In genomic region chr17:61389670-61390478, GRCh38 we compare ENCODE assay signal across 1 cellular context.
A peak's percentile ranks its signal among the peaks of the same experiment; 100 is the strongest.
TF ChIP-seq lines count a peak whose summit lies in the region.

No MANE protein-coding gene starts in this region.

TF ChIP-seq in HepG2, 621 proteins besides CTCF, POLR2A, EP300 and RAD21 (continued from another document and continues in another):
- TF ChIP-seq, protein P1, sequence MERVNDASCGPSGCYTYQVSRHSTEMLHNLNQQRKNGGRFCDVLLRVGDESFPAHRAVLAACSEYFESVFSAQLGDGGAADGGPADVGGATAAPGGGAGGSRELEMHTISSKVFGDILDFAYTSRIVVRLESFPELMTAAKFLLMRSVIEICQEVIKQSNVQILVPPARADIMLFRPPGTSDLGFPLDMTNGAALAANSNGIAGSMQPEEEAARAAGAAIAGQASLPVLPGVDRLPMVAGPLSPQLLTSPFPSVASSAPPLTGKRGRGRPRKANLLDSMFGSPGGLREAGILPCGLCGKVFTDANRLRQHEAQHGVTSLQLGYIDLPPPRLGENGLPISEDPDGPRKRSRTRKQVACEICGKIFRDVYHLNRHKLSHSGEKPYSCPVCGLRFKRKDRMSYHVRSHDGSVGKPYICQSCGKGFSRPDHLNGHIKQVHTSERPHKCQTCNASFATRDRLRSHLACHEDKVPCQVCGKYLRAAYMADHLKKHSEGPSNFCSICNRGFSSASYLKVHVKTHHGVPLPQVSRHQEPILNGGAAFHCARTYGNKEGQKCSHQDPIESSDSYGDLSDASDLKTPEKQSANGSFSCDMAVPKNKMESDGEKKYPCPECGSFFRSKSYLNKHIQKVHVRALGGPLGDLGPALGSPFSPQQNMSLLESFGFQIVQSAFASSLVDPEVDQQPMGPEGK (CRISPR knock-in tag; IDR thresholded peaks at IDR 0.05) = peak; percentile 73
- TF ChIP-seq, protein P2, sequence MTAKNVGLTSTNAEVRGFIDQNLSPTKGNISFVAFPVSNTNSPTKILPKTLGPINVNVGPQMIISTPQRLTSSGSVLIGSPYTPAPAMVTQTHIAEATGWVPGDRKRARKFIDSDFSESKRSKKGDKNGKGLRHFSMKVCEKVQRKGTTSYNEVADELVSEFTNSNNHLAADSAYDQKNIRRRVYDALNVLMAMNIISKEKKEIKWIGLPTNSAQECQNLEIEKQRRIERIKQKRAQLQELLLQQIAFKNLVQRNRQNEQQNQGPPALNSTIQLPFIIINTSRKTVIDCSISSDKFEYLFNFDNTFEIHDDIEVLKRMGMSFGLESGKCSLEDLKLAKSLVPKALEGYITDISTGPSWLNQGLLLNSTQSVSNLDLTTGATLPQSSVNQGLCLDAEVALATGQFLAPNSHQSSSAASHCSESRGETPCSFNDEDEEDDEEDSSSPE (CRISPR knock-in tag; IDR thresholded peaks at IDR 0.05) = 0 out of 2 replicates have a peak, but pooled peaks have one; percentile 36
- TF ChIP-seq HDAC1 (CRISPR knock-in tag; IDR thresholded peaks at IDR 0.05) (peak; percentile 24; the same call in 1 of the 2 replicates), ZNF256 (CRISPR knock-in tag; conservative IDR thresholded peaks at IDR 0.05) (peak; percentile 20; the same call in 1 of the 2 replicates), ZKSCAN5 (CRISPR knock-in tag; IDR thresholded peaks at IDR 0.05) (no peak), HNF4A (CRISPR knock-in tag; IDR thresholded peaks at IDR 0.05) (0 out of 2 replicates have a peak, but pooled peaks have one; percentile 17), FOXA3 (CRISPR knock-in tag; IDR thresholded peaks at IDR 0.05) (peak; percentile 37; the same call in 1 of the 2 replicates), NCOA1 (CRISPR knock-in tag; IDR thresholded peaks at IDR 0.05) (peak; percentile 74; the same call in 1 of the 2 replicates), RBFOX2 (IDR thresholded peaks at IDR 0.05; ENCODE audit: low read depth, low read length) (0 out of 2 replicates have a peak, but pooled peaks have one; percentile 20), FOXC1 (CRISPR knock-in tag; IDR thresholded peaks at IDR 0.05; ENCODE audit: borderline replicate concordance) (peak; percentile 51; the same call in 1 of the 2 replicates), SMC3 (IDR thresholded peaks at IDR 0.05; ENCODE audit: low read length) (peak; percentile 57; the same call in 1 of the 2 replicates), SALL1 (CRISPR knock-in tag; IDR thresholded peaks at IDR 0.05) (no peak), ZNF768 (CRISPR knock-in tag; IDR thresholded peaks at IDR 0.05) (peak; percentile 52; the same call in 1 of the 2 replicates), ZNF124 (CRISPR knock-in tag; IDR thresholded peaks at IDR 0.05) (0 out of 2 replicates have a peak, but pooled peaks have one; percentile 44), PAF1 (CRISPR knock-in tag; IDR thresholded peaks at IDR 0.05) (no peak), PHF5A (CRISPR knock-in tag; IDR thresholded peaks at IDR 0.05; ENCODE audit: low read depth, unreplicated experiment) (peak; percentile 60), ZNF329 (CRISPR knock-in tag; IDR thresholded peaks at IDR 0.05; ENCODE audit: low read depth) (peak; percentile 51; the same call in 1 of the 2 replicates), FOXO1 (CRISPR knock-in tag; IDR thresholded peaks at IDR 0.05) (peak; percentile 36; the same call in 1 of the 2 replicates), ARID5B (CRISPR knock-in tag; IDR thresholded peaks at IDR 0.05) (0 out of 2 replicates have a peak, but pooled peaks have one; percentile 36), PAWR (CRISPR knock-in tag; IDR thresholded peaks at IDR 0.05; ENCODE audit: borderline replicate concordance) (0 out of 2 replicates have a peak, but pooled peaks have one; percentile 49), GTF3A (CRISPR knock-in tag; conservative IDR thresholded peaks at IDR 0.05) (peak; percentile 77; the same call in 1 of the 2 replicates), RARA (CRISPR knock-in tag; IDR thresholded peaks at IDR 0.05) (no peak), ZNF607 (CRISPR knock-in tag; IDR thresholded peaks at IDR 0.05; ENCODE audit: borderline replicate concordance) (peak; percentile 27; the same call in 1 of the 2 replicates), ERF (CRISPR knock-in tag; IDR thresholded peaks at IDR 0.05) (0 out of 2 replicates have a peak, but pooled peaks have one; percentile 41), POLR2AphosphoS2 (IDR thresholded peaks at IDR 0.05; ENCODE audit: low read depth, low read length) (no peak), JUND (CRISPR knock-in tag; IDR thresholded peaks at IDR 0.05) (peak; percentile 14; the same call in 1 of the 2 replicates), AGO2 (optimal IDR thresholded peaks at IDR 0.05; ENCODE audit: low read depth, low read length) (peak; percentile 27), SMAD3 (CRISPR knock-in tag; IDR thresholded peaks at IDR 0.05) (peak; percentile 37; the same call in 1 of the 2 replicates), ZSCAN31 (CRISPR knock-in tag; IDR thresholded peaks at IDR 0.05; ENCODE audit: low read depth) (0 out of 2 replicates have a peak, but pooled peaks have one; percentile 1), MNT (IDR thresholded peaks at IDR 0.05) (no peak)
- TF ChIP-seq, protein P3, sequence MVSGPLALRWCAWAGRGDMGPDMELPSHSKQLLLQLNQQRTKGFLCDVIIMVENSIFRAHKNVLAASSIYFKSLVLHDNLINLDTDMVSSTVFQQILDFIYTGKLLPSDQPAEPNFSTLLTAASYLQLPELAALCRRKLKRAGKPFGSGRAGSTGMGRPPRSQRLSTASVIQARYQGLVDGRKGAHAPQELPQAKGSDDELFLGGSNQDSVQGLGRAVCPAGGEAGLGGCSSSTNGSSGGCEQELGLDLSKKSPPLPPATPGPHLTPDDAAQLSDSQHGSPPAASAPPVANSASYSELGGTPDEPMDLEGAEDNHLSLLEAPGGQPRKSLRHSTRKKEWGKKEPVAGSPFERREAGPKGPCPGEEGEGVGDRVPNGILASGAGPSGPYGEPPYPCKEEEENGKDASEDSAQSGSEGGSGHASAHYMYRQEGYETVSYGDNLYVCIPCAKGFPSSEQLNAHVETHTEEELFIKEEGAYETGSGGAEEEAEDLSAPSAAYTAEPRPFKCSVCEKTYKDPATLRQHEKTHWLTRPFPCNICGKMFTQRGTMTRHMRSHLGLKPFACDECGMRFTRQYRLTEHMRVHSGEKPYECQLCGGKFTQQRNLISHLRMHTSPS (CRISPR knock-in tag; IDR thresholded peaks at IDR 0.05; ENCODE audit: low read depth) = peak; percentile 37; the same call in 1 of the 2 replicates
- TF ChIP-seq, protein P4, sequence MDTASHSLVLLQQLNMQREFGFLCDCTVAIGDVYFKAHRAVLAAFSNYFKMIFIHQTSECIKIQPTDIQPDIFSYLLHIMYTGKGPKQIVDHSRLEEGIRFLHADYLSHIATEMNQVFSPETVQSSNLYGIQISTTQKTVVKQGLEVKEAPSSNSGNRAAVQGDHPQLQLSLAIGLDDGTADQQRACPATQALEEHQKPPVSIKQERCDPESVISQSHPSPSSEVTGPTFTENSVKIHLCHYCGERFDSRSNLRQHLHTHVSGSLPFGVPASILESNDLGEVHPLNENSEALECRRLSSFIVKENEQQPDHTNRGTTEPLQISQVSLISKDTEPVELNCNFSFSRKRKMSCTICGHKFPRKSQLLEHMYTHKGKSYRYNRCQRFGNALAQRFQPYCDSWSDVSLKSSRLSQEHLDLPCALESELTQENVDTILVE (CRISPR knock-in tag; IDR thresholded peaks at IDR 0.05) = no peak
- TF ChIP-seq, protein P5, sequence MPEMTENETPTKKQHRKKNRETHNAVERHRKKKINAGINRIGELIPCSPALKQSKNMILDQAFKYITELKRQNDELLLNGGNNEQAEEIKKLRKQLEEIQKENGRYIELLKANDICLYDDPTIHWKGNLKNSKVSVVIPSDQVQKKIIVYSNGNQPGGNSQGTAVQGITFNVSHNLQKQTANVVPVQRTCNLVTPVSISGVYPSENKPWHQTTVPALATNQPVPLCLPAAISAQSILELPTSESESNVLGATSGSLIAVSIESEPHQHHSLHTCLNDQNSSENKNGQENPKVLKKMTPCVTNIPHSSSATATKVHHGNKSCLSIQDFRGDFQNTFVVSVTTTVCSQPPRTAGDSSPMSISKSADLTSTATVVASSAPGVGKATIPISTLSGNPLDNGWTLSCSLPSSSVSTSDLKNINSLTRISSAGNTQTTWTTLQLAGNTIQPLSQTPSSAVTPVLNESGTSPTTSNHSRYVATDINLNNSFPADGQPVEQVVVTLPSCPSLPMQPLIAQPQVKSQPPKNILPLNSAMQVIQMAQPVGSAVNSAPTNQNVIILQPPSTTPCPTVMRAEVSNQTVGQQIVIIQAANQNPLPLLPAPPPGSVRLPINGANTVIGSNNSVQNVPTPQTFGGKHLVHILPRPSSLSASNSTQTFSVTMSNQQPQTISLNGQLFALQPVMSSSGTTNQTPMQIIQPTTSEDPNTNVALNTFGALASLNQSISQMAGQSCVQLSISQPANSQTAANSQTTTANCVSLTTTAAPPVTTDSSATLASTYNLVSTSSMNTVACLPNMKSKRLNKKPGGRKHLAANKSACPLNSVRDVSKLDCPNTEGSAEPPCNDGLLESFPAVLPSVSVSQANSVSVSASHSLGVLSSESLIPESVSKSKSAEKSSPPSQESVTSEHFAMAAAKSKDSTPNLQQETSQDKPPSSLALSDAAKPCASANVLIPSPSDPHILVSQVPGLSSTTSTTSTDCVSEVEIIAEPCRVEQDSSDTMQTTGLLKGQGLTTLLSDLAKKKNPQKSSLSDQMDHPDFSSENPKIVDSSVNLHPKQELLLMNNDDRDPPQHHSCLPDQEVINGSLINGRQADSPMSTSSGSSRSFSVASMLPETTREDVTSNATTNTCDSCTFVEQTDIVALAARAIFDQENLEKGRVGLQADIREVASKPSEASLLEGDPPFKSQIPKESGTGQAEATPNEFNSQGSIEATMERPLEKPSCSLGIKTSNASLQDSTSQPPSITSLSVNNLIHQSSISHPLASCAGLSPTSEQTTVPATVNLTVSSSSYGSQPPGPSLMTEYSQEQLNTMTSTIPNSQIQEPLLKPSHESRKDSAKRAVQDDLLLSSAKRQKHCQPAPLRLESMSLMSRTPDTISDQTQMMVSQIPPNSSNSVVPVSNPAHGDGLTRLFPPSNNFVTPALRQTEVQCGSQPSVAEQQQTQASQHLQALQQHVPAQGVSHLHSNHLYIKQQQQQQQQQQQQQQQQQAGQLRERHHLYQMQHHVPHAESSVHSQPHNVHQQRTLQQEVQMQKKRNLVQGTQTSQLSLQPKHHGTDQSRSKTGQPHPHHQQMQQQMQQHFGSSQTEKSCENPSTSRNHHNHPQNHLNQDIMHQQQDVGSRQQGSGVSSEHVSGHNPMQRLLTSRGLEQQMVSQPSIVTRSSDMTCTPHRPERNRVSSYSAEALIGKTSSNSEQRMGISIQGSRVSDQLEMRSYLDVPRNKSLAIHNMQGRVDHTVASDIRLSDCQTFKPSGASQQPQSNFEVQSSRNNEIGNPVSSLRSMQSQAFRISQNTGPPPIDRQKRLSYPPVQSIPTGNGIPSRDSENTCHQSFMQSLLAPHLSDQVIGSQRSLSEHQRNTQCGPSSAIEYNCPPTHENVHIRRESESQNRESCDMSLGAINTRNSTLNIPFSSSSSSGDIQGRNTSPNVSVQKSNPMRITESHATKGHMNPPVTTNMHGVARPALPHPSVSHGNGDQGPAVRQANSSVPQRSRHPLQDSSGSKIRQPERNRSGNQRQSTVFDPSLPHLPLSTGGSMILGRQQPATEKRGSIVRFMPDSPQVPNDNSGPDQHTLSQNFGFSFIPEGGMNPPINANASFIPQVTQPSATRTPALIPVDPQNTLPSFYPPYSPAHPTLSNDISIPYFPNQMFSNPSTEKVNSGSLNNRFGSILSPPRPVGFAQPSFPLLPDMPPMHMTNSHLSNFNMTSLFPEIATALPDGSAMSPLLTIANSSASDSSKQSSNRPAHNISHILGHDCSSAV (CRISPR knock-in tag; IDR thresholded peaks at IDR 0.05; ENCODE audit: borderline replicate concordance) = no peak
- TF ChIP-seq, protein P6, sequence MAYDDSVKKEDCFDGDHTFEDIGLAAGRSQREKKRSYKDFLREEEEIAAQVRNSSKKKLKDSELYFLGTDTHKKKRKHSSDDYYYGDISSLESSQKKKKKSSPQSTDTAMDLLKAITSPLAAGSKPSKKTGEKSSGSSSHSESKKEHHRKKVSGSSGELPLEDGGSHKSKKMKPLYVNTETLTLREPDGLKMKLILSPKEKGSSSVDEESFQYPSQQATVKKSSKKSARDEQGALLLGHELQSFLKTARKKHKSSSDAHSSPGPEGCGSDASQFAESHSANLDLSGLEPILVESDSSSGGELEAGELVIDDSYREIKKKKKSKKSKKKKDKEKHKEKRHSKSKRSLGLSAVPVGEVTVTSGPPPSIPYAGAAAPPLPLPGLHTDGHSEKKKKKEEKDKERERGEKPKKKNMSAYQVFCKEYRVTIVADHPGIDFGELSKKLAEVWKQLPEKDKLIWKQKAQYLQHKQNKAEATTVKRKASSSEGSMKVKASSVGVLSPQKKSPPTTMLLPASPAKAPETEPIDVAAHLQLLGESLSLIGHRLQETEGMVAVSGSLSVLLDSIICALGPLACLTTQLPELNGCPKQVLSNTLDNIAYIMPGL (CRISPR knock-in tag; IDR thresholded peaks at IDR 0.05; ENCODE audit: borderline replicate concordance in 1 of 2, low read depth in 1 of 2) = peak; percentile 75 to 87
